ENCODE assay signal across 12 cellular contexts in the genomic region with DNA sequence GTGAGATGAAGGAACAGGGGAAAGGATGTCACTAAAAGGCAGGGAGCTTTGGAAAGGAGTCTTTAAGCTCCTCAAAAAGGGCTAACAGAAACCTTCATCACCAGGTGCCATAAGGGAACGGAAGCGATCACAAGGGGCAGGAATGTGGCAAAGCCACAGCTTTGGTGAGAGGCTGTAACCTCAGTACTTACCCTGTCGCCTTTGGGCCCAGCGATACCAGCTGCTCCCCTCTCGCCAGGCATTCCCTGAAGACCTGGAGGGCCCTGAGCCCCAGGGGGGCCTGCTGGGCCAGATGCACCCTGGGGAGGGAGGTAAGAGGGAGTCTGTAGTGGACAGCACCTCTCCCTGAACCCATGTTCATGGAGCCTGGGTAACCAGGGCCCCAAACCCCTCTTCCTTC. TPM values are rescaled to one million over a fixed set of nuclear protein-coding genes. Genes with fewer than 3 reads are reported as not detected.
DNase-seq lines count a peak whose midpoint lies in the region; ATAC-seq and TF ChIP-seq lines count a peak whose summit lies in the region.
"Had no signal": no experiment of that assay in that cellular context is flagged by ENCODE, and none has a peak within 500 bp of the region (broad histone marks: within the 10 kb centered on the region; RNA-seq: fewer than 3 reads in every experiment).

No MANE protein-coding gene starts in this region.

- no peaks in the 10 kb centered on the region for H3K9me3 Mint-ChIP-seq in effector memory CD8-positive, alpha-beta T cell
- H3K9me3 Mint-ChIP-seq: CD4-positive, CD25-positive, alpha-beta regulatory T cell had no signal

- peaks cover 15 to 59% of the 10 kb centered on the region in 2 donors for H3K27me3 Mint-ChIP-seq in effector memory CD8-positive, alpha-beta T cell
- H3K27me3 Mint-ChIP-seq: CD4-positive, CD25-positive, alpha-beta regulatory T cell had no signal

- H3K27ac Mint-ChIP-seq in effector memory CD8-positive, alpha-beta T cell = peak overlapping the region; percentile 15 to 41
- H3K27ac Mint-ChIP-seq: CD4-positive, CD25-positive, alpha-beta regulatory T cell had no signal

- peaks cover 0 to 4% of the 10 kb centered on the region in 2 donors for H3K4me1 Mint-ChIP-seq in effector memory CD8-positive, alpha-beta T cell (ENCODE audit: low read depth in 2 of 2)
- H3K4me1 Mint-ChIP-seq: CD4-positive, CD25-positive, alpha-beta regulatory T cell had no signal

- peaks cover 0 to 4% (median 0%) of the 10 kb centered on the region in 7 donors for H3K27me3 ChIP-seq in spleen (replicated peaks in 1 of 7)
- H3K27me3 ChIP-seq: BE2C had no signal

- H3K4me3 Mint-ChIP-seq in effector memory CD8-positive, alpha-beta T cell = no peak overlapping the region
- H3K4me3 Mint-ChIP-seq: CD4-positive, CD25-positive, alpha-beta regulatory T cell had no signal

- H3K9me3 ChIP-seq in spleen = no peaks in the 10 kb centered on the region
- H3K9me3 ChIP-seq: BE2C had no signal

- no peak for TF ChIP-seq POLR2A in spleen (IDR thresholded peaks at IDR 0.05)

- no peaks in the 10 kb centered on the region for H3K4me1 ChIP-seq in spleen
- H3K4me1 ChIP-seq: BE2C had no signal

- no peak for TF ChIP-seq CTCF in spleen (IDR thresholded peaks at IDR 0.05 in 8 of 11, conservative IDR thresholded peaks at IDR 0.05 in 3 of 11)

- no peak for ATAC-seq in effector memory CD8-positive, alpha-beta T cell (replicated peaks)

- no peak overlapping the region for H3K27ac ChIP-seq in spleen
- H3K27ac ChIP-seq: GM23248 had no signal

- 64 to 79% (median 74%) methylated on average over 3 to 5 of the region's 5 CpGs for WGBS in spleen, 5 donors

- no peak overlapping the region for H3K4me3 ChIP-seq in Jurkat, Clone E6-1 (ENCODE audit: low read length)
- H3K4me3 ChIP-seq in spleen = no peak overlapping the region
- H3K4me3 ChIP-seq: GM23248 had no signal

- peak; percentile 35 for DNase-seq in Jurkat, Clone E6-1 (ENCODE audit: low read depth, low spot score)
- DNase-seq in RPMI8226 (peak; percentile 69), spleen (peak; percentile 59), HK-2 (ENCODE audit: unreplicated experiment) (no peak), AG08395 (ENCODE audit: low spot score) (no peak), posterior vena cava (ENCODE audit: low spot score) (no peak)
- DNase-seq in effector memory CD8-positive, alpha-beta T cell = no peak
- DNase-seq: BE2C; CD4-positive, CD25-positive, alpha-beta regulatory T cell; DMS53; GF-D8; GM23248 had no signal

- H3K36me3 Mint-ChIP-seq in effector memory CD8-positive, alpha-beta T cell (ENCODE audit: insufficient read depth) = no peaks in the 10 kb centered on the region
- H3K36me3 Mint-ChIP-seq: CD4-positive, CD25-positive, alpha-beta regulatory T cell had no signal

- intact Hi-C loops in spleen (cut with DNase I; ENCODE audit: low total_unique reads) (no loop called here), posterior vena cava (cut with DNase I) (no loop called here)

- no peaks in the 10 kb centered on the region for H3K36me3 ChIP-seq in spleen
- H3K36me3 ChIP-seq: BE2C had no signal

RNA-seq across cellular contexts. Expression of gene TMEM106C, which starts 18.9 kb away (rescaled TPM):
- 327 TPM for polyA plus RNA-seq in Jurkat, Clone E6-1 (2012; ENCODE audit: insufficient read depth, insufficient read length)
- total RNA-seq in spleen (100 to 1,000 TPM in 4 of 7 donors, 10 to 100 TPM in 3; 37.6 to 124 (median 109) TPM), posterior vena cava (10 to 100 TPM; 29.5 to 36.1 TPM)
- 10 to 100 TPM; 30.1 to 49.1 (median 40.2) TPM for polyA plus RNA-seq in spleen

RNA-seq across cellular contexts. Expression of gene COL2A1, which starts 22.0 kb away (rescaled TPM):
- 0.82 TPM for polyA plus RNA-seq in Jurkat, Clone E6-1 (2012; ENCODE audit: insufficient read depth, insufficient read length)
- total RNA-seq in spleen = under 1 TPM in 3 of 7 donors, not detected in 4; 0.37 to 0.49 (median 0.47) TPM
- not detected for polyA plus RNA-seq in spleen
- total RNA-seq in posterior vena cava = not detected
- total RNA-seq: CD4-positive, CD25-positive, alpha-beta regulatory T cell; GM23248 had no signal
- polyA plus RNA-seq: CD4-positive, CD25-positive, alpha-beta regulatory T cell; GM23248 had no signal

Comparison
In these comparisons a context has a peak if more than half of its experiments do, and no peak if none do; other contexts are left out.
1. DNase-seq: peak in Jurkat, Clone E6-1 (single experiment), RPMI8226 (single experiment) and spleen (single experiment); none in effector memory CD8-positive, alpha-beta T cell (0 of 3), HK-2 (single experiment), AG08395 (single experiment) and posterior vena cava (single experiment).